ENCODE assay signal across 18 cellular contexts in genomic region chr1:208254862-208255261, GRCh38. TPM values are rescaled to one million over a fixed set of nuclear protein-coding genes. Genes with fewer than 3 reads are reported as not detected.
DNase-seq lines count a peak whose midpoint lies in the region; TF ChIP-seq lines count a peak whose summit lies in the region.
"Had no signal": no experiment of that assay in that cellular context is flagged by ENCODE, and none has a peak within 500 bp of the region (broad histone marks: within the 10 kb centered on the region; RNA-seq: fewer than 3 reads in every experiment).

No MANE protein-coding gene starts in this region.

- H4K20me1 ChIP-seq in osteoblast (ENCODE audit: insufficient read depth, low read length), result no peaks in the 10 kb centered on the region
- H4K20me1 ChIP-seq: BLaER1 treated with 17β-estradiol and CSF1 and Interleukin-3, amounts not matched to agents 10 nM and 100 nM had no signal

- DNase-seq in GM03348 (ENCODE audit: low spot score) (peak; percentile 84), amniotic epithelial cell (ENCODE audit: low read depth) (peak; percentile 94), fibroblast of mammary gland (ENCODE audit: low read depth) (peak; percentile 39), osteoblast (ENCODE audit: insufficient read length, low spot score, missing footprints) (peak; percentile 88), NCI-H187 (lab: John Stamatoyannopoulos, UW) (no peak), H7 (no peak), SKM-1 treated with dmso at 0.1 percent for 144 hours (lab: John Stamatoyannopoulos, UW; ENCODE audit: unreplicated experiment) (no peak), GM10248 (ENCODE audit: extremely low spot score) (no peak)
- DNase-seq: adrenal gland, hypothalamus, left colon, NCI-H1417, Right ventricle myocardium superior, T-helper 17 cell had no signal

- peaks cover 21% of the 10 kb centered on the region for H3K4me1 ChIP-seq in osteoblast (ENCODE audit: insufficient read depth, low read length)
- H3K4me1 ChIP-seq: BLaER1 treated with 17β-estradiol and CSF1 and Interleukin-3, amounts not matched to agents 10 nM and 100 nM; parathyroid adenoma had no signal

- no peaks in the 10 kb centered on the region for H3K79me2 ChIP-seq in osteoblast (ENCODE audit: insufficient read depth, low read length)
- H3K79me2 ChIP-seq: parathyroid adenoma had no signal

- H3K36me3 ChIP-seq in osteoblast (ENCODE audit: insufficient read depth, low read length), result no peaks in the 10 kb centered on the region
- H3K36me3 ChIP-seq in H7 (replicated peaks; ENCODE audit: control insufficient read depth, insufficient read depth, low read length), result no peaks in the 10 kb centered on the region
- H3K36me3 ChIP-seq: adrenal gland; BLaER1 treated with 17β-estradiol and CSF1 and Interleukin-3, amounts not matched to agents 10 nM and 100 nM had no signal

- no peak for TF ChIP-seq CTCF in fibroblast of mammary gland (conservative IDR thresholded peaks at IDR 0.05; ENCODE audit: control insufficient read depth, insufficient read depth, low read depth, low read length)
- TF ChIP-seq CTCF in osteoblast (IDR thresholded peaks at IDR 0.05; ENCODE audit: extremely low read depth, low read depth, low read length), result no peak
- no peak for TF ChIP-seq CTCF in GM10248 (IDR thresholded peaks at IDR 0.05; ENCODE audit: control extremely low read depth, extremely low read depth, low read depth, missing control alignments)

- peaks cover 40% of the 10 kb centered on the region for H3K27me3 ChIP-seq in osteoblast (ENCODE audit: insufficient read depth, low read length)
- H3K27me3 ChIP-seq in H7 (ENCODE audit: control insufficient read depth, insufficient read depth, low read length), result peaks cover 12% of the 10 kb centered on the region
- H3K27me3 ChIP-seq: adrenal gland; BLaER1 treated with 17β-estradiol and CSF1 and Interleukin-3, amounts not matched to agents 10 nM and 100 nM had no signal

- POLR2A ChIA-PET in GM10248 (lab: Yijun Ruan, JAX), result no interaction called here

- no peak overlapping the region for H2AFZ ChIP-seq in osteoblast (ENCODE audit: low read length)
- H2AFZ ChIP-seq: parathyroid adenoma had no signal

- no peak overlapping the region for H3K27ac ChIP-seq in osteoblast (ENCODE audit: low read depth, low read length)
- H3K27ac ChIP-seq: adrenal gland; BLaER1 treated with 17β-estradiol and CSF1 and Interleukin-3, amounts not matched to agents 10 nM and 100 nM; HL-60; parathyroid adenoma had no signal

- H3K4me2 ChIP-seq in osteoblast (ENCODE audit: insufficient read depth, low read length), result peak overlapping the region; percentile 60
- H3K4me2 ChIP-seq: BLaER1 treated with 17β-estradiol and CSF1 and Interleukin-3, amounts not matched to agents 10 nM and 100 nM had no signal

- H3K4me3 ChIP-seq in fibroblast of mammary gland (ENCODE audit: control insufficient read depth, low read depth, low read length) (no peak overlapping the region), osteoblast (ENCODE audit: insufficient read depth, low read length) (no peak overlapping the region), H7 (ENCODE audit: insufficient read depth, low read depth, low read length) (no peak overlapping the region)
- H3K4me3 ChIP-seq: adrenal gland; BLaER1 treated with 17β-estradiol and CSF1 and Interleukin-3, amounts not matched to agents 10 nM and 100 nM; K562 had no signal

- CTCF ChIA-PET in GM10248 (lab: Yijun Ruan, JAX), result interaction anchor here (1.3 kb wide), 1 partner anchor 10 kb away, joined by 6 read pairs; no protein-coding TSS in a partner anchor

- no peaks in the 10 kb centered on the region for H3K9me3 ChIP-seq in osteoblast (ENCODE audit: low read depth, low read length)
- H3K9me3 ChIP-seq: adrenal gland had no signal

RNA-seq across cellular contexts. Expression of gene PLXNA2, which starts 10.7 kb away (rescaled TPM):
- total RNA-seq in osteoblast, result 2.7 and 3.3 TPM in 2 replicates
- total RNA-seq in H7 (2014; rRNA removed; shearing (Covaris generic)), result 1.8 and 5.3 TPM in 2 replicates

Comparison
In these comparisons a context has a peak if more than half of its experiments do, and no peak if none do; other contexts are left out.
1. DNase-seq: peak in GM03348 (single experiment), amniotic epithelial cell (single experiment), fibroblast of mammary gland (single experiment) and osteoblast (single experiment); none in NCI-H187 (0 of 2), H7 (single experiment), SKM-1 treated with dmso at 0.1 percent for 144 hours (single experiment) and GM10248 (single experiment).